Comparison of ENCODE assay signal across 19 cellular contexts in genomic region chr22:30182365-30182764, GRCh38.
DNase-seq lines count a peak whose midpoint lies in the region; ATAC-seq lines count a peak whose summit lies in the region.
"Had no signal": no experiment of that assay in that cellular context is flagged by ENCODE, and none has a peak within 500 bp of the region (broad histone marks: within the 10 kb centered on the region; RNA-seq: fewer than 3 reads in every experiment).

No MANE protein-coding gene starts in this region.

- no peaks in the 10 kb centered on the region for H3K9me3 Mint-ChIP-seq in stimulated activated naive CD8-positive, alpha-beta T cell treated with anti-CD3 and anti-CD28 coated beads, Interleukin-15, Interleukin-2, amounts not matched to agents 100 ng/mL and 50 ng/mL, for 24 hours
- no peaks in the 10 kb centered on the region for H3K9me3 Mint-ChIP-seq in stimulated activated naive CD8-positive, alpha-beta T cell treated with anti-CD3 and anti-CD28 coated beads, Interleukin-15, amount 100 ng/mL, for 72 hours
- H3K9me3 Mint-ChIP-seq: T-cell had no signal

- ATAC-seq in stimulated activated naive CD8-positive, alpha-beta T cell treated with anti-CD3 and anti-CD28 coated beads, Interleukin-15, amount 100 ng/mL, for 72 hours = no peak
- ATAC-seq: left cardiac atrium, right cardiac atrium, T-cell had no signal

- H3K4me1 Mint-ChIP-seq in stimulated activated naive CD8-positive, alpha-beta T cell treated with anti-CD3 and anti-CD28 coated beads, Interleukin-15, Interleukin-2, amounts not matched to agents 100 ng/mL and 50 ng/mL, for 24 hours (ENCODE audit: low read depth) = peaks cover 94% of the 10 kb centered on the region
- H3K4me1 Mint-ChIP-seq in stimulated activated naive CD8-positive, alpha-beta T cell treated with anti-CD3 and anti-CD28 coated beads, Interleukin-15, amount 100 ng/mL, for 72 hours = peaks cover 96% of the 10 kb centered on the region

- no peak for DNase-seq in stimulated activated naive CD8-positive, alpha-beta T cell treated with anti-CD3 and anti-CD28 coated beads, Interleukin-15, amount 100 ng/mL, for 72 hours
- DNase-seq in OCI-M1 (lab: John Stamatoyannopoulos, UW) = peak; percentile 68
- peak; percentile 7 for DNase-seq in dermis blood vessel endothelial cell
- no peak for DNase-seq in KG1 (lab: John Stamatoyannopoulos, UW)
- no peak for DNase-seq in NCI-H526 (lab: John Stamatoyannopoulos, UW)
- DNase-seq in NOMO-1 treated with dmso at 0.1 percent for 144 hours (lab: John Stamatoyannopoulos, UW; ENCODE audit: unreplicated experiment) = no peak
- no peak for DNase-seq in activated effector memory CD4-positive, alpha-beta T cell treated with anti-CD3 and anti-CD28 coated beads, Interleukin-2, amount 50 U/mL, for 16 hours
- DNase-seq: activated CD4-positive, alpha-beta T cell treated with anti-CD3 and anti-CD28 coated beads for 1 hour; activated T-cell treated with anti-CD3 and anti-CD28 coated beads, Interleukin-2, amount 50 U/mL, for 1 hour; caudate nucleus; effector CD4-positive, alpha-beta T cell; HCEC 1CT; hippocampal formation; left cardiac atrium; NCI-H187; right cardiac atrium; stimulated activated CD4-positive, alpha-beta T cell treated with anti-CD3 and anti-CD28 coated beads, Interleukin-2, amount 100 ng/mL, for 24 hours; T-cell had no signal

- peak overlapping the region; percentile 71 for H3K27ac Mint-ChIP-seq in stimulated activated naive CD8-positive, alpha-beta T cell treated with anti-CD3 and anti-CD28 coated beads, Interleukin-15, Interleukin-2, amounts not matched to agents 100 ng/mL and 50 ng/mL, for 24 hours
- peak overlapping the region in 1 of 2 donors; percentile 96 for H3K27ac Mint-ChIP-seq in stimulated activated naive CD8-positive, alpha-beta T cell treated with anti-CD3 and anti-CD28 coated beads, Interleukin-15, amount 100 ng/mL, for 72 hours
- H3K27ac Mint-ChIP-seq: T-cell had no signal

- H3K36me3 Mint-ChIP-seq in stimulated activated naive CD8-positive, alpha-beta T cell treated with anti-CD3 and anti-CD28 coated beads, Interleukin-15, Interleukin-2, amounts not matched to agents 100 ng/mL and 50 ng/mL, for 24 hours (ENCODE audit: low read depth) = no peaks in the 10 kb centered on the region
- H3K36me3 Mint-ChIP-seq: T-cell had no signal

- no peaks in the 10 kb centered on the region for H3K27me3 Mint-ChIP-seq in stimulated activated naive CD8-positive, alpha-beta T cell treated with anti-CD3 and anti-CD28 coated beads, Interleukin-15, Interleukin-2, amounts not matched to agents 100 ng/mL and 50 ng/mL, for 24 hours
- no peaks in the 10 kb centered on the region for H3K27me3 Mint-ChIP-seq in stimulated activated naive CD8-positive, alpha-beta T cell treated with anti-CD3 and anti-CD28 coated beads, Interleukin-15, amount 100 ng/mL, for 72 hours
- H3K27me3 Mint-ChIP-seq: T-cell had no signal

- H3K4me3 Mint-ChIP-seq in stimulated activated naive CD8-positive, alpha-beta T cell treated with anti-CD3 and anti-CD28 coated beads, Interleukin-15, Interleukin-2, amounts not matched to agents 100 ng/mL and 50 ng/mL, for 24 hours = no peak overlapping the region
- H3K4me3 Mint-ChIP-seq in stimulated activated naive CD8-positive, alpha-beta T cell treated with anti-CD3 and anti-CD28 coated beads, Interleukin-15, amount 100 ng/mL, for 72 hours = peak overlapping the region in 1 of 2 donors; percentile 29
- H3K4me3 Mint-ChIP-seq: T-cell had no signal

Comparison
In these comparisons a context has a peak if more than half of its experiments do, and no peak if none do; other contexts are left out.
1. DNase-seq: peak in OCI-M1 (single experiment) and dermis blood vessel endothelial cell (single experiment); none in stimulated activated naive CD8-positive, alpha-beta T cell treated with anti-CD3 and anti-CD28 coated beads, Interleukin-15, amount 100 ng/mL, for 72 hours (0 of 2), KG1 (single experiment), NCI-H526 (0 of 2), NOMO-1 treated with dmso at 0.1 percent for 144 hours (single experiment) and activated effector memory CD4-positive, alpha-beta T cell treated with anti-CD3 and anti-CD28 coated beads, Interleukin-2, amount 50 U/mL, for 16 hours (single experiment).